Comparison of ENCODE assay signal across 8 cellular contexts in the genomic region with DNA sequence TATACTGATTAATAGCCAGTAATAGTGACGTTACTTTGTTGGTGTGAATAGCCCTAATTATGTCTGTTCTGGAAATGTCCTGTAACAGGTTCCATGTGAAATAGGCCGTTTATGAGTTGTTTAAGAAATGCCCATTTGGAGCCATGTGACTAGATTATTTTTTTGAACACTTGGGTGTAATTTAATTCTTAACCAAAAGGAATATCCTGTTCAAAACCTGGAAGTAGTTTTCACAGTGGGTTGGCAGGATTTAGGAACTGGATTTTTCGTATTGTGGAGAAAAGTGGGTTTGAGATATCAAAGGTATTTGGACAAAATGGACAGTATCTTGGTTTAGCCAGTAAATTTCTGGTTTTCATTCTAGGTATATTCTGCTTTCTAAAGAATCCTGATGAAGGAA. TPM values are rescaled to one million over a fixed set of nuclear protein-coding genes. Genes with fewer than 3 reads are reported as not detected.
DNase-seq lines count a peak whose midpoint lies in the region; ATAC-seq and TF ChIP-seq lines count a peak whose summit lies in the region.

No MANE protein-coding gene starts in this region.

- intact Hi-C loops in PC-9 (cut with micrococcal nuclease; ENCODE audit: unreplicated experiment) (loop anchor here (2.0 kb wide), 1 partner anchor 99 kb away; a partner anchor contains a TSS), esophagus muscularis mucosa (cut with DNase I) (loop anchor here (5.0 kb wide), 1 partner anchor 101 kb away; a partner anchor contains a TSS), mucosa of descending colon (cut with DNase I, micrococcal nuclease) (no loop called here)

- no peaks in the 10 kb centered on the region for H4K20me1 ChIP-seq in PC-9 (ENCODE audit: insufficient read depth)

- H3K4me3 Mint-ChIP-seq in progenitor cell of endocrine pancreas (ENCODE audit: low read depth), result peak overlapping the region; percentile 100

- H3K9me3 ChIP-seq in ES-I3 (ENCODE audit: control insufficient read depth, insufficient read depth, low read length) (peaks cover 6% of the 10 kb centered on the region; the same call in 1 of the 2 replicates), PC-9 (ENCODE audit: insufficient read depth, low read depth) (peaks cover 8% of the 10 kb centered on the region), esophagus muscularis mucosa (peaks cover 0 to 11% (median 9%) of the 10 kb centered on the region in 4 donors), mucosa of descending colon (peaks cover 7% of the 10 kb centered on the region)

- TF ChIP-seq CTCF in PC-9 (conservative IDR thresholded peaks at IDR 0.05), result no peak
- TF ChIP-seq CTCF in esophagus muscularis mucosa (IDR thresholded peaks at IDR 0.05), result no peak
- TF ChIP-seq CTCF in progenitor cell of endocrine pancreas (IDR thresholded peaks at IDR 0.05; ENCODE audit: unreplicated experiment), result no peak
- no peak for TF ChIP-seq CTCF in mucosa of descending colon (IDR thresholded peaks at IDR 0.05)

- peaks cover 11% of the 10 kb centered on the region for H3K4me1 Mint-ChIP-seq in progenitor cell of endocrine pancreas (ENCODE audit: low read depth)

- H3K4me3 ChIP-seq in PC-9 (peak overlapping the region; percentile 83), esophagus muscularis mucosa (peak overlapping the region; percentile 86 to 95 (median 90)), mucosa of descending colon (no peak overlapping the region)

- no peaks in the 10 kb centered on the region for H3K27me3 Mint-ChIP-seq in progenitor cell of endocrine pancreas

- TF ChIP-seq POLR2A in esophagus muscularis mucosa (IDR thresholded peaks at IDR 0.05; ENCODE audit: low read depth) (no peak), GM18505 (IDR thresholded peaks at IDR 0.05; ENCODE audit: borderline replicate concordance, extremely low read depth, insufficient read depth, insufficient read length) (no peak)

- DNase-seq in PC-9 (no peak), esophagus muscularis mucosa (ENCODE audit: extremely low spot score) (no peak), progenitor cell of endocrine pancreas (ENCODE audit: low spot score, unreplicated experiment) (no peak), mucosa of descending colon (no peak), NCI-H2107 treated with DMSO at 0.1 percent for 48 hours (lab: John Stamatoyannopoulos, UW; ENCODE audit: unreplicated experiment) (no peak)

- H3K79me2 ChIP-seq in PC-9 (ENCODE audit: low read depth), result peaks cover 60% of the 10 kb centered on the region

- peak overlapping the region; percentile 93; the same call in 1 of the 2 replicates for H2AFZ ChIP-seq in PC-9

- H3K27ac Mint-ChIP-seq in progenitor cell of endocrine pancreas, result peak overlapping the region; percentile 100

- 0 out of 2 replicates have a peak overlapping the region, but pooled peaks have one; percentile 83 for H3K27ac ChIP-seq in PC-9
- H3K27ac ChIP-seq in esophagus muscularis mucosa (replicated peaks in 1 of 4), result peak overlapping the region; percentile 91 to 94 (median 92)

- H3K9ac ChIP-seq in ES-I3 (ENCODE audit: low read depth, low read length), result peak overlapping the region; percentile 88

- H3K4me1 ChIP-seq in ES-I3 (ENCODE audit: insufficient read depth, low read length) (0 out of 2 replicates have a peak, but pooled peaks cover 4% of the 10 kb centered on the region), PC-9 (replicated peaks; ENCODE audit: insufficient read depth) (peaks cover 14% of the 10 kb centered on the region), esophagus muscularis mucosa (peaks cover 13 to 40% (median 26%) of the 10 kb centered on the region in 4 donors), mucosa of descending colon (ENCODE audit: low read depth) (peaks cover 11% of the 10 kb centered on the region)

- peak overlapping the region; percentile 94 for H3K4me2 ChIP-seq in PC-9

- peaks cover 36% of the 10 kb centered on the region for H3K36me3 Mint-ChIP-seq in progenitor cell of endocrine pancreas (ENCODE audit: insufficient read depth)

- CTCF ChIA-PET in PC-9 (lab: Charles Lee), result no interaction called here

- ATAC-seq in GM18505 (IDR thresholded peaks at IDR 0.05; ENCODE audit: unreplicated experiment) (no peak), mucosa of descending colon (no peak), GM18870 (IDR thresholded peaks at IDR 0.05; ENCODE audit: unreplicated experiment) (no peak)

- H3K27me3 ChIP-seq in PC-9 (ENCODE audit: insufficient read depth, low read depth), result no peaks in the 10 kb centered on the region
- no peaks in the 10 kb centered on the region for H3K27me3 ChIP-seq in esophagus muscularis mucosa

- no TSS peak for BruUV-seq in PC-9 (replicated peaks; lab: Mats Ljungman, UMichigan)

- H3K36me3 ChIP-seq in ES-I3 (ENCODE audit: insufficient read depth, low read length) (no peaks in the 10 kb centered on the region; the same call in 1 of the 2 replicates), PC-9 (ENCODE audit: low read depth) (peaks cover 31% of the 10 kb centered on the region), esophagus muscularis mucosa (peaks cover 0 to 25% (median 2%) of the 10 kb centered on the region in 4 donors), mucosa of descending colon (ENCODE audit: low read depth) (no peaks in the 10 kb centered on the region)

- no peaks in the 10 kb centered on the region for H3K9me2 ChIP-seq in PC-9 (ENCODE audit: insufficient read depth)

- TF ChIP-seq EP300 in esophagus muscularis mucosa (IDR thresholded peaks at IDR 0.05), result no peak

- peaks cover 20% of the 10 kb centered on the region for H3K9me3 Mint-ChIP-seq in progenitor cell of endocrine pancreas (ENCODE audit: low read depth)

- POLR2A ChIA-PET in PC-9 (lab: Charles Lee; ENCODE audit: unreplicated experiment), result no interaction called here

- 18% methylated on average over 3 of the region's 3 CpGs for WGBS in esophagus muscularis mucosa

- H3F3A ChIP-seq in PC-9 (ENCODE audit: insufficient read depth, low read depth), result peaks cover 14% of the 10 kb centered on the region; the same call in 1 of the 2 replicates

RNA-seq across cellular contexts. Expression of a gene that starts 1.3 kb away (rescaled TPM):
- total RNA-seq in PC-9 (2021) (52.7 and 64.3 TPM in 2 replicates), esophagus muscularis mucosa (10 to 100 TPM; 29.7 to 42.4 (median 35.0) TPM), progenitor cell of endocrine pancreas (74.1 and 77.1 TPM in 2 replicates), mucosa of descending colon (10 to 100 TPM; 59.2 to 69.6 (median 63.2) TPM)

Comparison
In these comparisons a context has a peak if more than half of its experiments do, and no peak if none do; other contexts are left out.
1. intact Hi-C loops: an anchor here in PC-9 (2.0 kb wide) and esophagus muscularis mucosa (5.0 kb wide); none called in mucosa of descending colon.